Comparison of ENCODE assay signal across 17 cellular contexts in genomic region chr7:45627691-45628456, GRCh38. TPM values are rescaled to one million over a fixed set of nuclear protein-coding genes. Genes with fewer than 3 reads are reported as not detected.
DNase-seq lines count a peak whose midpoint lies in the region; ATAC-seq and TF ChIP-seq lines count a peak whose summit lies in the region.
"Had no signal": no experiment of that assay in that cellular context is flagged by ENCODE, and none has a peak within 500 bp of the region (broad histone marks: within the 10 kb centered on the region; RNA-seq: fewer than 3 reads in every experiment).

No MANE protein-coding gene starts in this region.

- intact Hi-C loops in cardiac septum (cut with DNase I) = no loop called here

- no peaks in the 10 kb centered on the region for H3K4me1 ChIP-seq in right atrium auricular region
- H3K4me1 ChIP-seq in RWPE2 (ENCODE audit: insufficient read depth, poor library complexity, severe bottlenecking) = no peaks in the 10 kb centered on the region

- CTCF ChIA-PET in GM10248 (lab: Yijun Ruan, JAX) = interaction anchor here (1.1 kb wide), 1 partner anchor 88 kb away, joined by 3 read pairs; no protein-coding TSS in a partner anchor

- peaks cover 0 to 6% of the 10 kb centered on the region in 2 donors for H3K9me3 ChIP-seq in right atrium auricular region
- no peaks in the 10 kb centered on the region for H3K9me3 ChIP-seq in RWPE2 (ENCODE audit: severe bottlenecking)

- H3K9me3 Mint-ChIP-seq in osteocyte (ENCODE audit: unreplicated experiment) = peaks cover 6% of the 10 kb centered on the region

- H3K4me1 Mint-ChIP-seq in osteocyte (ENCODE audit: unreplicated experiment) = no peaks in the 10 kb centered on the region
- H3K4me1 Mint-ChIP-seq: CD14-positive monocyte; CD4-positive, alpha-beta memory T cell had no signal

- ATAC-seq in RWPE2 (ENCODE audit: low read depth) = no peak
- ATAC-seq: GM23338, HepG2 had no signal

- H3K27me3 Mint-ChIP-seq in osteocyte (ENCODE audit: unreplicated experiment) = peaks cover 2% of the 10 kb centered on the region
- H3K27me3 Mint-ChIP-seq: IgD-negative memory B cell had no signal

- H3K4me3 ChIP-seq in right atrium auricular region (no peak overlapping the region), RWPE2 (ENCODE audit: severe bottlenecking) (no peak overlapping the region)
- H3K4me3 ChIP-seq: BLaER1, GM23338 had no signal

- no peak overlapping the region for H3K27ac Mint-ChIP-seq in osteocyte (ENCODE audit: unreplicated experiment)
- H3K27ac Mint-ChIP-seq: CD4-positive, alpha-beta memory T cell; GM23338; H9 had no signal

- H3K27ac ChIP-seq in right atrium auricular region (no peak overlapping the region), RWPE2 (ENCODE audit: poor library complexity, severe bottlenecking) (no peak overlapping the region)
- H3K27ac ChIP-seq: BLaER1 had no signal

- H3K36me3 ChIP-seq in right atrium auricular region = no peaks in the 10 kb centered on the region
- H3K36me3 ChIP-seq in RWPE2 (ENCODE audit: low read depth) = no peaks in the 10 kb centered on the region
- H3K36me3 ChIP-seq: BLaER1 had no signal

- H3K4me3 Mint-ChIP-seq in osteocyte (ENCODE audit: unreplicated experiment) = no peak overlapping the region
- H3K4me3 Mint-ChIP-seq: CD14-positive monocyte; CD4-positive, alpha-beta memory T cell; GM23338; H9 had no signal

- H3K36me3 Mint-ChIP-seq in osteocyte (ENCODE audit: unreplicated experiment) = no peaks in the 10 kb centered on the region
- H3K36me3 Mint-ChIP-seq: CD14-positive monocyte; CD4-positive, alpha-beta memory T cell; IgD-negative memory B cell had no signal

- no peak for TF ChIP-seq CTCF in right atrium auricular region (IDR thresholded peaks at IDR 0.05)
- TF ChIP-seq CTCF in RWPE2 (IDR thresholded peaks at IDR 0.05; ENCODE audit: poor library complexity, severe bottlenecking) = no peak
- TF ChIP-seq CTCF in osteocyte (IDR thresholded peaks at IDR 0.05) = no peak
- no peak for TF ChIP-seq CTCF in GM10248 (IDR thresholded peaks at IDR 0.05; ENCODE audit: control extremely low read depth, extremely low read depth, low read depth, missing control alignments)

- DNase-seq in cardiac septum (ENCODE audit: low spot score) (peak; percentile 68), right atrium auricular region (ENCODE audit: low spot score) (no peak), RWPE2 (ENCODE audit: low spot score) (peak; percentile 42), osteocyte (ENCODE audit: extremely low spot score, unreplicated experiment) (peak; percentile 77), cerebellum (ENCODE audit: low spot score) (no peak), GM10248 (ENCODE audit: extremely low spot score) (no peak), Ammon's horn (ENCODE audit: low spot score) (no peak)
- DNase-seq: AML-193; CD4-positive, alpha-beta memory T cell; DMS79 treated with DMSO at 0.1 percent for 48 hours; H9; KBM-7 had no signal

- POLR2A ChIA-PET in GM10248 (lab: Yijun Ruan, JAX) = no interaction called here

- H3K27me3 ChIP-seq in right atrium auricular region (no peaks in the 10 kb centered on the region), RWPE2 (ENCODE audit: insufficient read depth, poor library complexity, severe bottlenecking) (peaks cover 7% of the 10 kb centered on the region)
- H3K27me3 ChIP-seq: BLaER1 had no signal

RNA-seq across cellular contexts. Expression of gene ADCY1, which starts 53.7 kb away (rescaled TPM):
- total RNA-seq in cardiac septum = 2.9 TPM
- total RNA-seq in right atrium auricular region = 1 to 10 TPM; 2.4 to 3.2 TPM
- 0.05 and 0.08 TPM in 2 replicates for total RNA-seq in osteocyte
- 93.5 TPM for total RNA-seq in cerebellum
- total RNA-seq: CD4-positive, alpha-beta memory T cell had no signal

Comparison
In these comparisons a context has a peak if more than half of its experiments do, and no peak if none do; other contexts are left out.
1. DNase-seq: peak in cardiac septum (single experiment), RWPE2 (single experiment) and osteocyte (single experiment); none in right atrium auricular region (single experiment), cerebellum (single experiment), GM10248 (single experiment) and Ammon's horn (single experiment).
2. RNA of gene ADCY1, which starts 53.7 kb away (total RNA-seq): 93.5 TPM in cerebellum (single experiment); 2.4 to 3.2 TPM in right atrium auricular region, 2.9 TPM in cardiac septum (single experiment) and 0.05 to 0.08 TPM in osteocyte; every median in the first group is over 10 times any median in the second.